Comparison of ENCODE assay signal across 32 cellular contexts in the genomic region with DNA sequence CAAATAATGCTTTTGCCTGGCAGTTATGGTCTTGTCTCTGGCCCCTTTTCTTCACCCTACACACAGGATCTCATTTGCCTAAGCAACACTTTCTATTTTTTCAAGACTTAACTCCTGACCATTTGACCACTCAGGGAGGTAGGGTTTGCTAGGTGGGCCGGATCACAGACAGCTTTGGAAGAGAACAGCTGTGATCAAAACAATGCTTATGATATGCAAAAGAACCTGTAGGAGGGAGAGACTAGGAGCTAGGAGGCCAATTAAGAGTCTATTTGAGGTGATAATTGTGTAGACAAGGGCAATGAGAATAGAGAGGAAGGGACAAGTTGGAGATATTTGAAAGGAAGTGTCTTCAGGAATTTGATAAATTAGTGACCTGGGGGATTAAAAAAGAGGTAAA.
"Had no signal": no experiment of that assay in that cellular context is flagged by ENCODE, and none has a peak within 500 bp of the region (broad histone marks: within the 10 kb centered on the region; RNA-seq: fewer than 3 reads in every experiment).

No MANE protein-coding gene starts in this region.

- H3K9me3 Mint-ChIP-seq: activated CD4-positive, alpha-beta memory T cell treated with anti-CD3 and anti-CD28 coated beads, Interleukin-2, amount 10 ng/mL, durations not matched to agents 7 days and 5 days; activated CD4-positive, alpha-beta T cell treated with anti-CD3 and anti-CD28 coated beads, Interleukin-2, amount 10 ng/mL, durations not matched to agents 24 days and 14 days; activated naive CD4-positive, alpha-beta T cell treated with anti-CD3 and anti-CD28 coated beads, Interleukin-2, amount 10 ng/mL, durations not matched to agents 7 days and 5 days; activated naive CD8-positive, alpha-beta T cell treated with anti-CD3 and anti-CD28 coated beads, Interleukin-2, amount 10 ng/mL, durations not matched to agents 7 days and 5 days; activated T-cell treated with anti-CD3 and anti-CD28 coated beads, Interleukin-2, amount 50 U/mL, for 24 hours; effector memory CD8-positive, alpha-beta T cell; mesothelial cell of epicardium; naive B cell; nephron progenitor cell; stimulated activated memory B cell treated with anti-CD40 and anti-IgM and Interleukin-4, amounts not matched to agents 10 μg/mL and 1 μg/mL and 100 μg/mL, for 72 hours; stimulated activated naive CD8-positive, alpha-beta T cell treated with anti-CD3 and anti-CD28 coated beads, Interleukin-15, amount 100 ng/mL, for 72 hours; T-helper 1 cell treated with Interleukin-12 subunit alpha and Interleukin-12 subunit beta and Interleukin-4 antibody, amounts not matched to agents 30 μg/mL and 1 μg/mL, for 36 hours; type B pancreatic cell had no signal

- H3K27ac Mint-ChIP-seq: activated CD4-positive, alpha-beta memory T cell treated with anti-CD3 and anti-CD28 coated beads, Interleukin-2, amount 10 ng/mL, durations not matched to agents 7 days and 5 days; activated CD4-positive, alpha-beta T cell treated with anti-CD3 and anti-CD28 coated beads, Interleukin-2, amount 10 ng/mL, durations not matched to agents 24 days and 14 days; activated naive CD4-positive, alpha-beta T cell treated with anti-CD3 and anti-CD28 coated beads, Interleukin-2, amount 10 ng/mL, durations not matched to agents 7 days and 5 days; activated naive CD8-positive, alpha-beta T cell treated with anti-CD3 and anti-CD28 coated beads, Interleukin-2, amount 10 ng/mL, durations not matched to agents 7 days and 5 days; activated T-cell treated with anti-CD3 and anti-CD28 coated beads, Interleukin-2, amount 50 U/mL, for 24 hours; effector memory CD8-positive, alpha-beta T cell; mesothelial cell of epicardium; naive B cell; nephron progenitor cell; stimulated activated memory B cell treated with anti-CD40 and anti-IgM and Interleukin-4, amounts not matched to agents 10 μg/mL and 1 μg/mL and 100 μg/mL, for 72 hours; stimulated activated naive CD8-positive, alpha-beta T cell treated with anti-CD3 and anti-CD28 coated beads, Interleukin-15, amount 100 ng/mL, for 72 hours; T-helper 1 cell treated with Interleukin-12 subunit alpha and Interleukin-12 subunit beta and Interleukin-4 antibody, amounts not matched to agents 30 μg/mL and 1 μg/mL, for 36 hours; type B pancreatic cell had no signal

- H3K36me3 Mint-ChIP-seq: activated naive CD4-positive, alpha-beta T cell treated with anti-CD3 and anti-CD28 coated beads, Interleukin-2, amount 10 ng/mL, durations not matched to agents 7 days and 5 days; activated naive CD8-positive, alpha-beta T cell treated with anti-CD3 and anti-CD28 coated beads, Interleukin-2, amount 10 ng/mL, durations not matched to agents 7 days and 5 days; mesothelial cell of epicardium; naive B cell; stimulated activated memory B cell treated with anti-CD40 and anti-IgM and Interleukin-4, amounts not matched to agents 10 μg/mL and 1 μg/mL and 100 μg/mL, for 72 hours; type B pancreatic cell had no signal

- H3K36me3 ChIP-seq: brain microvascular endothelial cell, neutrophil, vagina had no signal

- H3K4me1 ChIP-seq: vagina had no signal

- H3K27ac ChIP-seq: brain microvascular endothelial cell, coronary artery, neutrophil, skin epidermis, vagina, VCaP had no signal

- DNase-seq: activated CD4-positive, alpha-beta memory T cell treated with anti-CD3 and anti-CD28 coated beads, Interleukin-2, amount 10 ng/mL, durations not matched to agents 7 days and 5 days; activated CD4-positive, alpha-beta T cell treated with anti-CD3 and anti-CD28 coated beads, Interleukin-2, amount 10 ng/mL, durations not matched to agents 24 days and 14 days; activated CD4-positive, CD25-positive, alpha-beta regulatory T cell treated with anti-CD3 and anti-CD28 coated beads, Interleukin-2, amount 50 U/mL, for 72 hours; activated CD8-positive, alpha-beta memory T cell treated with anti-CD3 and anti-CD28 coated beads, Interleukin-2, amount 50 U/mL, for 48 hours; activated gamma-delta T cell; activated naive CD4-positive, alpha-beta T cell treated with anti-CD3 and anti-CD28 coated beads, Interleukin-2, amount 10 ng/mL, durations not matched to agents 7 days and 5 days; activated naive CD8-positive, alpha-beta T cell treated with anti-CD3 and anti-CD28 coated beads, Interleukin-2, amount 10 ng/mL, durations not matched to agents 7 days and 5 days; activated T-cell treated with anti-CD3 and anti-CD28 coated beads, Interleukin-2, amount 50 U/mL, for 24 hours; brain microvascular endothelial cell; effector memory CD8-positive, alpha-beta T cell; foreskin fibroblast; head of caudate nucleus; hypothalamus; islet precursor cell; left ventricle myocardium superior; naive B cell; nephron progenitor cell; stimulated activated CD4-positive, alpha-beta T cell treated with anti-CD3 and anti-CD28 coated beads, Interleukin-1b, Interleukin-23, amount 100 ng/mL, for 48 hours; stimulated activated CD4-positive, alpha-beta T cell treated with anti-CD3 and anti-CD28 coated beads, Interleukin-4, amount 100 ng/mL, for 4 hours; stimulated activated CD8-positive, alpha-beta memory T cell treated with anti-CD3 and anti-CD28 coated beads, Interleukin-4, amount 100 ng/mL, for 48 hours; stimulated activated naive CD8-positive, alpha-beta T cell treated with anti-CD3 and anti-CD28 coated beads, Interleukin-15, amount 100 ng/mL, for 72 hours; substantia nigra; T-helper 9 cell had no signal

- H3K4me3 Mint-ChIP-seq: activated CD4-positive, alpha-beta memory T cell treated with anti-CD3 and anti-CD28 coated beads, Interleukin-2, amount 10 ng/mL, durations not matched to agents 7 days and 5 days; activated CD4-positive, alpha-beta T cell treated with anti-CD3 and anti-CD28 coated beads, Interleukin-2, amount 10 ng/mL, durations not matched to agents 24 days and 14 days; activated naive CD4-positive, alpha-beta T cell treated with anti-CD3 and anti-CD28 coated beads, Interleukin-2, amount 10 ng/mL, durations not matched to agents 7 days and 5 days; activated naive CD8-positive, alpha-beta T cell treated with anti-CD3 and anti-CD28 coated beads, Interleukin-2, amount 10 ng/mL, durations not matched to agents 7 days and 5 days; activated T-cell treated with anti-CD3 and anti-CD28 coated beads, Interleukin-2, amount 50 U/mL, for 24 hours; effector memory CD8-positive, alpha-beta T cell; mesothelial cell of epicardium; naive B cell; nephron progenitor cell; stimulated activated memory B cell treated with anti-CD40 and anti-IgM and Interleukin-4, amounts not matched to agents 10 μg/mL and 1 μg/mL and 100 μg/mL, for 72 hours; stimulated activated naive CD8-positive, alpha-beta T cell treated with anti-CD3 and anti-CD28 coated beads, Interleukin-15, amount 100 ng/mL, for 72 hours; T-helper 1 cell treated with Interleukin-12 subunit alpha and Interleukin-12 subunit beta and Interleukin-4 antibody, amounts not matched to agents 30 μg/mL and 1 μg/mL, for 36 hours; type B pancreatic cell had no signal

- H3K27me3 ChIP-seq: brain microvascular endothelial cell, neutrophil, vagina had no signal

- H3K4me1 Mint-ChIP-seq: activated CD4-positive, alpha-beta memory T cell treated with anti-CD3 and anti-CD28 coated beads, Interleukin-2, amount 10 ng/mL, durations not matched to agents 7 days and 5 days; stimulated activated memory B cell treated with anti-CD40 and anti-IgM and Interleukin-4, amounts not matched to agents 10 μg/mL and 1 μg/mL and 100 μg/mL, for 72 hours had no signal

- H3K9me3 ChIP-seq: neutrophil, vagina had no signal

- ATAC-seq: effector memory CD8-positive, alpha-beta T cell; left ventricle myocardium superior; stimulated activated memory B cell treated with anti-CD40 and anti-IgM and Interleukin-4, amounts not matched to agents 10 μg/mL and 1 μg/mL and 100 μg/mL, for 72 hours; stimulated activated naive CD8-positive, alpha-beta T cell treated with anti-CD3 and anti-CD28 coated beads, Interleukin-15, amount 100 ng/mL, for 72 hours had no signal

- H3K4me3 ChIP-seq: coronary artery, skin epidermis, vagina had no signal

- H3K27me3 Mint-ChIP-seq: activated CD4-positive, alpha-beta memory T cell treated with anti-CD3 and anti-CD28 coated beads, Interleukin-2, amount 10 ng/mL, durations not matched to agents 7 days and 5 days; activated naive CD4-positive, alpha-beta T cell treated with anti-CD3 and anti-CD28 coated beads, Interleukin-2, amount 10 ng/mL, durations not matched to agents 7 days and 5 days; activated T-cell treated with anti-CD3 and anti-CD28 coated beads, Interleukin-2, amount 50 U/mL, for 24 hours; naive B cell; stimulated activated memory B cell treated with anti-CD40 and anti-IgM and Interleukin-4, amounts not matched to agents 10 μg/mL and 1 μg/mL and 100 μg/mL, for 72 hours; stimulated activated naive CD8-positive, alpha-beta T cell treated with anti-CD3 and anti-CD28 coated beads, Interleukin-15, amount 100 ng/mL, for 72 hours had no signal
